In the genomic region with DNA sequence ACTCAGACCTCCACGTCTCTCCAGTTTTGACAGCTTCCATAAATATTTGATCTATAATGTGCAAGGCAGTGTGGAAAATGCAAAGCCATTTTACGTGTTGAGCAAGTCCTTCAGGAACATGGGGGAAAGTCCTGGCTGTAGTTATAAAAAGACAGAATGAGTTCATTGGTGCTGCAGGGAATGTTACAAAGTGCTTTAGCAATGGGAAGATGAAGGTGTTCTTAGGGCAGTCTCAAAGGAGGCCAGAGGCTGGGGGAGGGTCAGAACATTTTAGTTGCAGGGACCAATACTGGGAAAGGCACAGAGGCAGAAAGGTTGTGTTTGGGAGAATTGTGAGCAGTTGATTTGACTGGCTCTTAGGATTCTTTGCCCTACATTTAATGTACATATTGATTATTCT, we compare ENCODE assay signal across 25 cellular contexts. TPM values are rescaled to one million over a fixed set of nuclear protein-coding genes. Genes with fewer than 3 reads are reported as not detected.
DNase-seq lines count a peak whose midpoint lies in the region; ATAC-seq and TF ChIP-seq lines count a peak whose summit lies in the region.
"Had no signal": no experiment of that assay in that cellular context is flagged by ENCODE, and none has a peak within 500 bp of the region (broad histone marks: within the 10 kb centered on the region; RNA-seq: fewer than 3 reads in every experiment).

No MANE protein-coding gene starts in this region.

- H3K4me1 ChIP-seq in cardiac muscle cell (ENCODE audit: low read depth) (peaks cover 13% of the 10 kb centered on the region), endodermal cell (ENCODE audit: control insufficient read depth, insufficient read depth, low read length) (peaks cover 4% of the 10 kb centered on the region), neural progenitor cell (peaks cover 19% of the 10 kb centered on the region)
- H3K4me1 ChIP-seq: HAP-1 had no signal

- TF ChIP-seq CTCF in cardiac muscle cell (IDR thresholded peaks at IDR 0.05; ENCODE audit: low read depth, low read length) (no peak), endodermal cell (conservative IDR thresholded peaks at IDR 0.05) (no peak), neural progenitor cell (IDR thresholded peaks at IDR 0.05) (no peak), type B pancreatic cell (conservative IDR thresholded peaks at IDR 0.05) (no peak), CD14-positive monocyte (IDR thresholded peaks at IDR 0.05) (no peak)

- H3K36me3 ChIP-seq in cardiac muscle cell: no peaks in the 10 kb centered on the region
- H3K36me3 ChIP-seq in endodermal cell (ENCODE audit: control insufficient read depth, insufficient read depth, low read length): no peaks in the 10 kb centered on the region
- no peaks in the 10 kb centered on the region for H3K36me3 ChIP-seq in neural progenitor cell
- H3K36me3 ChIP-seq: HAP-1 had no signal

- H3K9ac ChIP-seq in endodermal cell (ENCODE audit: extremely low read depth, low read length, poor library complexity, severe bottlenecking) (no peak overlapping the region), neural progenitor cell (no peak overlapping the region)
- H3K9ac ChIP-seq: GM23248, KMS-11 had no signal

- H3K4me1 Mint-ChIP-seq in endodermal cell (peaks cover 18% of the 10 kb centered on the region), neural progenitor cell (no peaks in the 10 kb centered on the region), type B pancreatic cell (ENCODE audit: unreplicated experiment) (peaks cover 20% of the 10 kb centered on the region), CD14-positive monocyte (peaks cover 3% of the 10 kb centered on the region)
- H3K4me1 Mint-ChIP-seq: B cell had no signal

- no peak overlapping the region for H3K4me3 ChIP-seq in cardiac muscle cell
- H3K4me3 ChIP-seq in endodermal cell (ENCODE audit: low read length): no peak overlapping the region
- no peak overlapping the region for H3K4me3 ChIP-seq in neural progenitor cell
- H3K4me3 ChIP-seq: GM23248, HAP-1 had no signal

- H3K27ac Mint-ChIP-seq in endodermal cell (peak overlapping the region; percentile 20), neural progenitor cell (no peak overlapping the region), type B pancreatic cell (peak overlapping the region; percentile 15), CD14-positive monocyte (no peak overlapping the region)
- H3K27ac Mint-ChIP-seq: B cell; CD8-positive, alpha-beta memory T cell; HFFc6; IgD-negative memory B cell had no signal

- H3K4me3 Mint-ChIP-seq in endodermal cell: no peak overlapping the region
- no peak overlapping the region for H3K4me3 Mint-ChIP-seq in neural progenitor cell
- H3K4me3 Mint-ChIP-seq in type B pancreatic cell: no peak overlapping the region
- H3K4me3 Mint-ChIP-seq in CD14-positive monocyte: no peak overlapping the region
- H3K4me3 Mint-ChIP-seq: B cell; CD8-positive, alpha-beta memory T cell; HFFc6; IgD-negative memory B cell had no signal

- no peak for ATAC-seq in left cardiac atrium
- no peak for ATAC-seq in HG02981 (IDR thresholded peaks at IDR 0.05; ENCODE audit: unreplicated experiment)

- H3K27me3 Mint-ChIP-seq in endodermal cell (ENCODE audit: insufficient read depth) (no peaks in the 10 kb centered on the region), neural progenitor cell (ENCODE audit: insufficient read depth, low read depth) (no peaks in the 10 kb centered on the region), type B pancreatic cell (no peaks in the 10 kb centered on the region), CD14-positive monocyte (ENCODE audit: low read depth in 3 of 3) (no peaks in the 10 kb centered on the region)
- H3K27me3 Mint-ChIP-seq: B cell; CD8-positive, alpha-beta memory T cell; IgD-negative memory B cell had no signal

- H3K27ac ChIP-seq in cardiac muscle cell (peak overlapping the region; percentile 69), endodermal cell (ENCODE audit: low read depth, low read length) (no peak overlapping the region), neural progenitor cell (peak overlapping the region; percentile 47)
- H3K27ac ChIP-seq: 22Rv1, C4-2B, GM23248, KMS-11, RWPE1 had no signal

- H3K9me3 ChIP-seq in cardiac muscle cell (ENCODE audit: low read depth) (no peaks in the 10 kb centered on the region), endodermal cell (ENCODE audit: control insufficient read depth, low read length) (no peaks in the 10 kb centered on the region), neural progenitor cell (ENCODE audit: low read depth) (no peaks in the 10 kb centered on the region)
- H3K9me3 ChIP-seq: HAP-1 had no signal

- intact Hi-C loops in left cardiac atrium (cut with DNase I) (no loop called here), CD14-positive monocyte (cut with micrococcal nuclease) (no loop called here)

- H3K36me3 Mint-ChIP-seq in endodermal cell (ENCODE audit: low read depth) (no peaks in the 10 kb centered on the region), neural progenitor cell (no peaks in the 10 kb centered on the region), type B pancreatic cell (peaks cover 10% of the 10 kb centered on the region), CD14-positive monocyte (peaks cover 0 to 2% of the 10 kb centered on the region in 2 donors)

- H3K4me2 ChIP-seq in neural progenitor cell: peak overlapping the region; percentile 45
- H3K4me2 ChIP-seq: KMS-11 had no signal

- H2AFZ ChIP-seq in neural progenitor cell (replicated peaks): no peak overlapping the region
- H2AFZ ChIP-seq: GM23248 had no signal

- H3K9me3 Mint-ChIP-seq in endodermal cell (no peaks in the 10 kb centered on the region), neural progenitor cell (no peaks in the 10 kb centered on the region), type B pancreatic cell (peaks cover 4% of the 10 kb centered on the region), CD14-positive monocyte (no peaks in the 10 kb centered on the region)
- H3K9me3 Mint-ChIP-seq: CD8-positive, alpha-beta memory T cell; HFFc6; IgD-negative memory B cell had no signal

- 80 to 100% methylated on average over 2 of the region's 2 CpGs for WGBS in endodermal cell (ENCODE audit: insufficient coverage in 1 of 2, insufficient read length in 1 of 2), 2 experiments

- H4K20me1 ChIP-seq in neural progenitor cell (ENCODE audit: low read depth): peaks cover 18% of the 10 kb centered on the region

- H3K79me2 ChIP-seq in neural progenitor cell (ENCODE audit: low read depth): no peaks in the 10 kb centered on the region

- no peaks in the 10 kb centered on the region for H3K27me3 ChIP-seq in cardiac muscle cell
- H3K27me3 ChIP-seq in endodermal cell (ENCODE audit: control insufficient read depth, insufficient read depth, low read length, poor library complexity, severe bottlenecking): no peaks in the 10 kb centered on the region
- no peaks in the 10 kb centered on the region for H3K27me3 ChIP-seq in neural progenitor cell

- H3F3A ChIP-seq in neural progenitor cell (ENCODE audit: low read depth): peaks cover 9% of the 10 kb centered on the region

- DNase-seq in cardiac muscle cell (ENCODE audit: low read depth in 1 of 2, low spot score in 1 of 2): peak in 1 of 2 donors; percentile 22
- no peak for DNase-seq in left cardiac atrium
- DNase-seq in endodermal cell: no peak
- DNase-seq in neural progenitor cell (ENCODE audit: low spot score): no peak
- no peak for DNase-seq in type B pancreatic cell (ENCODE audit: extremely low spot score, unreplicated experiment)
- no peak for DNase-seq in CD14-positive monocyte (ENCODE audit: low spot score)
- DNase-seq in activated naive CD4-positive, alpha-beta T cell treated with anti-CD3 and anti-CD28 coated beads, Interleukin-2, amount 50 U/mL, for 16 hours: no peak
- DNase-seq: CD8-positive, alpha-beta memory T cell; GM23248; HFFc6; MM.1S; NCI-H1694; NCI-H2081 treated with DMSO at 0.1 percent for 48 hours; NCI-H2171; NCI-H226; NCI-H510A; SHP77 had no signal

RNA-seq across cellular contexts. Expression of gene CNNM2, which starts 27.9 kb away (rescaled TPM):
- total RNA-seq in cardiac muscle cell: 8.8 and 18.0 TPM in 2 replicates
- 3.3 and 7.9 TPM in 2 replicates for polyA plus RNA-seq in cardiac muscle cell
- 1 to 10 TPM; 3.7 to 3.9 TPM for total RNA-seq in left cardiac atrium
- total RNA-seq in endodermal cell: 10 to 100 TPM; 14.7 to 17.9 TPM
- polyA plus RNA-seq in endodermal cell (2013, experiment 1 of 2): 9.2 TPM
- polyA plus RNA-seq in endodermal cell (2013, experiment 2 of 2): 7.6 TPM
- total RNA-seq in neural progenitor cell (ENCODE audit: low replicate concordance): 11.4 and 20.2 TPM in 2 replicates
- 9.8 and 12.0 TPM in 2 replicates for total RNA-seq in type B pancreatic cell (ENCODE audit: low replicate concordance)
- 1 to 10 TPM; 1.6 to 2.2 TPM for polyA plus RNA-seq in CD14-positive monocyte

Comparison
In these comparisons a context has a peak if more than half of its experiments do, and no peak if none do; other contexts are left out.
1. H3K27ac Mint-ChIP-seq: peak in endodermal cell (single experiment) and type B pancreatic cell (single experiment); none in neural progenitor cell (single experiment) and CD14-positive monocyte (0 of 7).